In genomic region chr5:180608572-180609310, GRCh38 we compare ENCODE assay signal across 1 cellular context.
TF ChIP-seq lines count a peak whose summit lies in the region.

No MANE protein-coding gene starts in this region.

TF ChIP-seq in H1, 55 proteins besides CTCF, POLR2A, EP300 and RAD21:
- no peak for TF ChIP-seq HDAC2 (IDR thresholded peaks at IDR 0.05; ENCODE audit: borderline replicate concordance in 1 of 2, low read depth in 2 of 2, low read length in 2 of 2)
- TF ChIP-seq SIN3A (conservative IDR thresholded peaks at IDR 0.05 in 1 of 2, IDR thresholded peaks at IDR 0.05 in 1 of 2; ENCODE audit: low read depth in 1 of 2, low read length in 2 of 2): no peak
- no peak for TF ChIP-seq RNF2 (IDR thresholded peaks at IDR 0.05; ENCODE audit: borderline replicate concordance, low read depth, low read length, missing control alignments, poor library complexity, severe bottlenecking)
- TF ChIP-seq SUZ12 (IDR thresholded peaks at IDR 0.05; ENCODE audit: low read length): no peak
- TF ChIP-seq SIRT6 (IDR thresholded peaks at IDR 0.05; ENCODE audit: low read length): no peak
- no peak for TF ChIP-seq SP4 (IDR thresholded peaks at IDR 0.05; ENCODE audit: low read length)
- TF ChIP-seq CBX8 (IDR thresholded peaks at IDR 0.05; ENCODE audit: borderline replicate concordance, low read depth, low read length): no peak
- no peak for TF ChIP-seq TBP (IDR thresholded peaks at IDR 0.05; ENCODE audit: low read depth, low read length)
- no peak for TF ChIP-seq TCF12 (IDR thresholded peaks at IDR 0.05; ENCODE audit: low read depth, low read length)
- no peak for TF ChIP-seq SP1 (IDR thresholded peaks at IDR 0.05; ENCODE audit: low read depth, low read length)
- no peak for TF ChIP-seq ASH2L (IDR thresholded peaks at IDR 0.05; ENCODE audit: low read length)
- TF ChIP-seq, protein P1, sequence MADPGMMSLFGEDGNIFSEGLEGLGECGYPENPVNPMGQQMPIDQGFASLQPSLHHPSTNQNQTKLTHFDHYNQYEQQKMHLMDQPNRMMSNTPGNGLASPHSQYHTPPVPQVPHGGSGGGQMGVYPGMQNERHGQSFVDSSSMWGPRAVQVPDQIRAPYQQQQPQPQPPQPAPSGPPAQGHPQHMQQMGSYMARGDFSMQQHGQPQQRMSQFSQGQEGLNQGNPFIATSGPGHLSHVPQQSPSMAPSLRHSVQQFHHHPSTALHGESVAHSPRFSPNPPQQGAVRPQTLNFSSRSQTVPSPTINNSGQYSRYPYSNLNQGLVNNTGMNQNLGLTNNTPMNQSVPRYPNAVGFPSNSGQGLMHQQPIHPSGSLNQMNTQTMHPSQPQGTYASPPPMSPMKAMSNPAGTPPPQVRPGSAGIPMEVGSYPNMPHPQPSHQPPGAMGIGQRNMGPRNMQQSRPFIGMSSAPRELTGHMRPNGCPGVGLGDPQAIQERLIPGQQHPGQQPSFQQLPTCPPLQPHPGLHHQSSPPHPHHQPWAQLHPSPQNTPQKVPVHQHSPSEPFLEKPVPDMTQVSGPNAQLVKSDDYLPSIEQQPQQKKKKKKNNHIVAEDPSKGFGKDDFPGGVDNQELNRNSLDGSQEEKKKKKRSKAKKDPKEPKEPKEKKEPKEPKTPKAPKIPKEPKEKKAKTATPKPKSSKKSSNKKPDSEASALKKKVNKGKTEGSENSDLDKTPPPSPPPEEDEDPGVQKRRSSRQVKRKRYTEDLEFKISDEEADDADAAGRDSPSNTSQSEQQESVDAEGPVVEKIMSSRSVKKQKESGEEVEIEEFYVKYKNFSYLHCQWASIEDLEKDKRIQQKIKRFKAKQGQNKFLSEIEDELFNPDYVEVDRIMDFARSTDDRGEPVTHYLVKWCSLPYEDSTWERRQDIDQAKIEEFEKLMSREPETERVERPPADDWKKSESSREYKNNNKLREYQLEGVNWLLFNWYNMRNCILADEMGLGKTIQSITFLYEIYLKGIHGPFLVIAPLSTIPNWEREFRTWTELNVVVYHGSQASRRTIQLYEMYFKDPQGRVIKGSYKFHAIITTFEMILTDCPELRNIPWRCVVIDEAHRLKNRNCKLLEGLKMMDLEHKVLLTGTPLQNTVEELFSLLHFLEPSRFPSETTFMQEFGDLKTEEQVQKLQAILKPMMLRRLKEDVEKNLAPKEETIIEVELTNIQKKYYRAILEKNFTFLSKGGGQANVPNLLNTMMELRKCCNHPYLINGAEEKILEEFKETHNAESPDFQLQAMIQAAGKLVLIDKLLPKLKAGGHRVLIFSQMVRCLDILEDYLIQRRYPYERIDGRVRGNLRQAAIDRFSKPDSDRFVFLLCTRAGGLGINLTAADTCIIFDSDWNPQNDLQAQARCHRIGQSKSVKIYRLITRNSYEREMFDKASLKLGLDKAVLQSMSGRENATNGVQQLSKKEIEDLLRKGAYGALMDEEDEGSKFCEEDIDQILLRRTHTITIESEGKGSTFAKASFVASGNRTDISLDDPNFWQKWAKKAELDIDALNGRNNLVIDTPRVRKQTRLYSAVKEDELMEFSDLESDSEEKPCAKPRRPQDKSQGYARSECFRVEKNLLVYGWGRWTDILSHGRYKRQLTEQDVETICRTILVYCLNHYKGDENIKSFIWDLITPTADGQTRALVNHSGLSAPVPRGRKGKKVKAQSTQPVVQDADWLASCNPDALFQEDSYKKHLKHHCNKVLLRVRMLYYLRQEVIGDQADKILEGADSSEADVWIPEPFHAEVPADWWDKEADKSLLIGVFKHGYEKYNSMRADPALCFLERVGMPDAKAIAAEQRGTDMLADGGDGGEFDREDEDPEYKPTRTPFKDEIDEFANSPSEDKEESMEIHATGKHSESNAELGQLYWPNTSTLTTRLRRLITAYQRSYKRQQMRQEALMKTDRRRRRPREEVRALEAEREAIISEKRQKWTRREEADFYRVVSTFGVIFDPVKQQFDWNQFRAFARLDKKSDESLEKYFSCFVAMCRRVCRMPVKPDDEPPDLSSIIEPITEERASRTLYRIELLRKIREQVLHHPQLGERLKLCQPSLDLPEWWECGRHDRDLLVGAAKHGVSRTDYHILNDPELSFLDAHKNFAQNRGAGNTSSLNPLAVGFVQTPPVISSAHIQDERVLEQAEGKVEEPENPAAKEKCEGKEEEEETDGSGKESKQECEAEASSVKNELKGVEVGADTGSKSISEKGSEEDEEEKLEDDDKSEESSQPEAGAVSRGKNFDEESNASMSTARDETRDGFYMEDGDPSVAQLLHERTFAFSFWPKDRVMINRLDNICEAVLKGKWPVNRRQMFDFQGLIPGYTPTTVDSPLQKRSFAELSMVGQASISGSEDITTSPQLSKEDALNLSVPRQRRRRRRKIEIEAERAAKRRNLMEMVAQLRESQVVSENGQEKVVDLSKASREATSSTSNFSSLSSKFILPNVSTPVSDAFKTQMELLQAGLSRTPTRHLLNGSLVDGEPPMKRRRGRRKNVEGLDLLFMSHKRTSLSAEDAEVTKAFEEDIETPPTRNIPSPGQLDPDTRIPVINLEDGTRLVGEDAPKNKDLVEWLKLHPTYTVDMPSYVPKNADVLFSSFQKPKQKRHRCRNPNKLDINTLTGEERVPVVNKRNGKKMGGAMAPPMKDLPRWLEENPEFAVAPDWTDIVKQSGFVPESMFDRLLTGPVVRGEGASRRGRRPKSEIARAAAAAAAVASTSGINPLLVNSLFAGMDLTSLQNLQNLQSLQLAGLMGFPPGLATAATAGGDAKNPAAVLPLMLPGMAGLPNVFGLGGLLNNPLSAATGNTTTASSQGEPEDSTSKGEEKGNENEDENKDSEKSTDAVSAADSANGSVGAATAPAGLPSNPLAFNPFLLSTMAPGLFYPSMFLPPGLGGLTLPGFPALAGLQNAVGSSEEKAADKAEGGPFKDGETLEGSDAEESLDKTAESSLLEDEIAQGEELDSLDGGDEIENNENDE (IDR thresholded peaks at IDR 0.05; ENCODE audit: insufficient replicate concordance, low read length): no peak
